ENCODE assay signal across 29 cellular contexts in the genomic region with DNA sequence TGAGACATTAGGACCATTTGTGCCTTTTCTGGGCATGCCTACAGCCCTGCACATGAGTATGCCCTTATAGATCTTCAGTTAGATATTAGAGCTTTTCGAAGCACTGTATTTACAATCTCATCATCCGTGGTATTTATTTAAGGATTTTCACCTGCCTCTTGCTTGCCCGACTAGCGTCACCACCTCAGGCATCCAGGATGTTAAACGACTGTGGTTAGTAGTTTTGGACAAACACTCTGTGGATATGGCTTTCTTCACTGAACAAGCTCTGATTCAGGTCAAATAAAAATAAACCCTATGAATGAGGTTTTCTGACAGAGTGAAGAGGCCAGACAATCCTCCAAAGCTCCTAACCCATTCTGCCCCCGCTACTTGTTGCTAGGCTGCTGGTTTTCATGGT.
DNase-seq lines count a peak whose midpoint lies in the region; ATAC-seq and TF ChIP-seq lines count a peak whose summit lies in the region.
"Had no signal": no experiment of that assay in that cellular context is flagged by ENCODE, and none has a peak within 500 bp of the region (broad histone marks: within the 10 kb centered on the region; RNA-seq: fewer than 3 reads in every experiment).

No MANE protein-coding gene starts in this region.

- DNase-seq in NCI-H146 (lab: John Stamatoyannopoulos, UW), result peak; percentile 11
- no peak for DNase-seq in NCI-H146 treated with DMSO at 0.1 percent for 48 hours (lab: John Stamatoyannopoulos, UW; ENCODE audit: unreplicated experiment)
- DNase-seq in DMS79 treated with DMSO at 0.1 percent for 48 hours (lab: John Stamatoyannopoulos, UW), result peak; percentile 74
- DNase-seq in NCI-H510A treated with DMSO at 0.1 percent for 48 hours (lab: John Stamatoyannopoulos, UW), result peak; percentile 86
- peak; percentile 82 for DNase-seq in astrocyte of the spinal cord (ENCODE audit: low read depth, low spot score)
- DNase-seq in GM20000 (ENCODE audit: low spot score), result no peak
- no peak for DNase-seq in anterior cingulate cortex (lab: John Stamatoyannopoulos, UW)
- DNase-seq: 8988T; activated CD4-positive, alpha-beta memory T cell treated with anti-CD3 and anti-CD28 coated beads for 36 hours; activated CD4-positive, alpha-beta T cell treated with anti-CD3 and anti-CD28 coated beads for 1 hour; activated CD8-positive, alpha-beta memory T cell treated with anti-CD3 and anti-CD28 coated beads, Interleukin-2, amount 50 U/mL, for 4 hours; activated naive CD4-positive, alpha-beta T cell treated with anti-CD3 and anti-CD28 coated beads for 36 hours; Calu3; H7; hippocampal formation; Kasumi-1; mucosa of descending colon; natural killer cell; NCI-H1436 treated with DMSO at 0.1 percent for 48 hours; NCI-H2171 treated with DMSO at 0.1 percent for 48 hours; NCI-H82; sigmoid colon; stimulated activated CD4-positive, alpha-beta T cell treated with anti-CD3 and anti-CD28 coated beads, Interleukin-4, amount 100 ng/mL, for 1 hour; stomach; T-helper 2 cell; thyroid gland; uterus had no signal

- ATAC-seq in GM21786 (IDR thresholded peaks at IDR 0.05; ENCODE audit: unreplicated experiment), result no peak
- ATAC-seq: mucosa of descending colon, natural killer cell had no signal

- no peak overlapping the region for H3K4me3 ChIP-seq in astrocyte of the spinal cord (ENCODE audit: low read depth, low read length)
- H3K4me3 ChIP-seq: cardiac muscle cell, mucosa of descending colon, sigmoid colon, stomach, thyroid gland, uterus had no signal

- TF ChIP-seq CTCF in astrocyte of the spinal cord (IDR thresholded peaks at IDR 0.05; ENCODE audit: low read depth, low read length) (no peak), GM20000 (IDR thresholded peaks at IDR 0.05; ENCODE audit: extremely low read depth, missing control alignments) (no peak)

- in situ Hi-C loops in astrocyte of the spinal cord (cut with HindIII; ENCODE audit: low sequenced_read_pairs), result no loop called here

Comparison
In these comparisons a context has a peak if more than half of its experiments do, and no peak if none do; other contexts are left out.
1. DNase-seq: peak in NCI-H146 (single experiment), DMS79 treated with DMSO at 0.1 percent for 48 hours (single experiment), NCI-H510A treated with DMSO at 0.1 percent for 48 hours (single experiment) and astrocyte of the spinal cord (single experiment); none in NCI-H146 treated with DMSO at 0.1 percent for 48 hours (single experiment), GM20000 (single experiment) and anterior cingulate cortex (0 of 58).